ENCODE assay signal across 8 cellular contexts in genomic region chr15:73127302-73127936, GRCh38.
DNase-seq lines count a peak whose midpoint lies in the region; ATAC-seq and TF ChIP-seq lines count a peak whose summit lies in the region.

No MANE protein-coding gene starts in this region.

- intact Hi-C loops in left ventricle myocardium superior (cut with micrococcal nuclease): no loop called here

- H3K9me3 ChIP-seq in cardiac muscle cell (ENCODE audit: low read depth): no peaks in the 10 kb centered on the region

- H3K27me3 ChIP-seq in cardiac muscle cell: no peaks in the 10 kb centered on the region
- H3K27me3 ChIP-seq in HL-60 (ENCODE audit: insufficient read depth, poor library complexity, severe bottlenecking): no peaks in the 10 kb centered on the region

- H3K27ac ChIP-seq in cardiac muscle cell: no peak overlapping the region
- H3K27ac ChIP-seq in HL-60 (replicated peaks): no peak overlapping the region

- ATAC-seq in left ventricle myocardium superior (no peak), GM21526 (IDR thresholded peaks at IDR 0.05; ENCODE audit: low FRiP score, unreplicated experiment) (no peak), GM19351 (IDR thresholded peaks at IDR 0.05; ENCODE audit: unreplicated experiment) (no peak)

- peaks cover 22% of the 10 kb centered on the region for H3K4me1 ChIP-seq in cardiac muscle cell (ENCODE audit: low read depth)

- DNase-seq in cardiac muscle cell (ENCODE audit: low read depth in 1 of 2, low spot score in 1 of 2) (peak; percentile 48 to 53), left ventricle myocardium superior (no peak), HL-60 (ENCODE audit: low read depth in 1 of 2, low spot score in 1 of 2) (peak; percentile 8 to 36), SW480 (ENCODE audit: low spot score) (peak; percentile 27), fibroblast of peridontal ligament (ENCODE audit: extremely low read depth) (peak; percentile 21), retina (peak; percentile 9)

- H3K36me3 ChIP-seq in cardiac muscle cell: no peaks in the 10 kb centered on the region

- peak; percentile 93 for TF ChIP-seq CTCF in cardiac muscle cell (IDR thresholded peaks at IDR 0.05; ENCODE audit: low read depth, low read length)
- TF ChIP-seq CTCF in HL-60 (IDR thresholded peaks at IDR 0.05; ENCODE audit: insufficient read depth, low read length): peak; percentile 98

- H3K4me3 ChIP-seq in cardiac muscle cell (no peak overlapping the region), HL-60 (replicated peaks; ENCODE audit: insufficient read depth, low read length) (no peak overlapping the region)
